ENCODE assay signal across 18 cellular contexts in genomic region chr2:188789951-188790350, GRCh38.
A peak's percentile ranks its signal among the peaks of the same experiment; 100 is the strongest.
DNase-seq lines count a peak whose midpoint lies in the region; ATAC-seq, FAIRE-seq and TF ChIP-seq lines count a peak whose summit lies in the region.
"Had no signal": no experiment of that assay in that cellular context is flagged by ENCODE, and none has a peak within 500 bp of the region (broad histone marks: within the 10 kb centered on the region; RNA-seq: fewer than 3 reads in every experiment).

No MANE protein-coding gene starts in this region.

- no peak overlapping the region for H3K9ac ChIP-seq in skeletal muscle satellite cell (ENCODE audit: low read depth, low read length)

- TF ChIP-seq CTCF in fibroblast of the aortic adventitia (IDR thresholded peaks at IDR 0.05; ENCODE audit: insufficient read depth, low read length) = no peak

- no peaks in the 10 kb centered on the region for H3K36me3 ChIP-seq in ACC112 (ENCODE audit: insufficient read depth, low read length)
- no peaks in the 10 kb centered on the region for H3K36me3 ChIP-seq in skeletal muscle satellite cell (ENCODE audit: insufficient read depth, low read length)

- peak overlapping the region; percentile 42 for H3K27ac ChIP-seq in ACC112 (ENCODE audit: low read depth, low read length)
- H3K27ac ChIP-seq: C4-2B had no signal

- no peaks in the 10 kb centered on the region for H3K9me3 ChIP-seq in skeletal muscle satellite cell (replicated peaks; ENCODE audit: low read length)
- H3K9me3 ChIP-seq: Caco-2 had no signal

- peak; percentile 62 for FAIRE-seq in TTC549 (lab: Jason Lieb, UNC)

- H3K4me3 ChIP-seq in ACC112 (ENCODE audit: low read depth, low read length) (peak overlapping the region; percentile 10; the same call in 1 of the 2 replicates), fibroblast of the aortic adventitia (ENCODE audit: low read depth, low read length) (no peak overlapping the region), skeletal muscle satellite cell (ENCODE audit: low read length) (no peak overlapping the region)

- H3K4me1 ChIP-seq in ACC112 (ENCODE audit: control insufficient read depth, insufficient read depth, low read length, unreplicated experiment) (peaks cover 50% of the 10 kb centered on the region), skeletal muscle satellite cell (ENCODE audit: control insufficient read depth, insufficient read depth, low read length) (peaks cover 46% of the 10 kb centered on the region)

- peak overlapping the region; percentile 8 for H3K4me2 ChIP-seq in skeletal muscle satellite cell (ENCODE audit: low read length)

- peak; percentile 41 for DNase-seq in fibroblast of the aortic adventitia (ENCODE audit: low read depth)
- no peak for DNase-seq in NAMALWA (ENCODE audit: low spot score)
- no peak for DNase-seq in stimulated activated naive CD8-positive, alpha-beta T cell treated with anti-CD3 and anti-CD28 coated beads, Interleukin-15, Interleukin-2, amounts not matched to agents 100 U/mL and 50 U/mL, for 24 hours
- DNase-seq in NCI-H2081 treated with DMSO at 0.1 percent for 48 hours (lab: John Stamatoyannopoulos, UW) = no peak
- DNase-seq: Caco-2, DMS53, KG1, NCI-H1092 treated with DMSO at 0.1 percent for 48 hours, NCI-H1694, NCI-H446, NCI-H774 had no signal

- no peak for ATAC-seq in stimulated activated naive CD8-positive, alpha-beta T cell treated with anti-CD3 and anti-CD28 coated beads, Interleukin-15, Interleukin-2, amounts not matched to agents 100 U/mL and 50 U/mL, for 24 hours
- ATAC-seq in GM19023 (IDR thresholded peaks at IDR 0.05; ENCODE audit: unreplicated experiment) = no peak
- ATAC-seq: Panc1, Right ventricle myocardium inferior had no signal

- no peaks in the 10 kb centered on the region for H3K79me2 ChIP-seq in ACC112 (ENCODE audit: control insufficient read depth, insufficient read depth, low read length, unreplicated experiment)

- peak overlapping the region; percentile 73 for H2AFZ ChIP-seq in ACC112 (ENCODE audit: low read length, unreplicated experiment)

- H3K27me3 ChIP-seq in ACC112 (ENCODE audit: insufficient read depth, low read length) (no peaks in the 10 kb centered on the region), skeletal muscle satellite cell (ENCODE audit: control insufficient read depth, insufficient read depth, low read length) (no peaks in the 10 kb centered on the region)
